1 cellular context compared by ENCODE assay signal in the genomic region with DNA sequence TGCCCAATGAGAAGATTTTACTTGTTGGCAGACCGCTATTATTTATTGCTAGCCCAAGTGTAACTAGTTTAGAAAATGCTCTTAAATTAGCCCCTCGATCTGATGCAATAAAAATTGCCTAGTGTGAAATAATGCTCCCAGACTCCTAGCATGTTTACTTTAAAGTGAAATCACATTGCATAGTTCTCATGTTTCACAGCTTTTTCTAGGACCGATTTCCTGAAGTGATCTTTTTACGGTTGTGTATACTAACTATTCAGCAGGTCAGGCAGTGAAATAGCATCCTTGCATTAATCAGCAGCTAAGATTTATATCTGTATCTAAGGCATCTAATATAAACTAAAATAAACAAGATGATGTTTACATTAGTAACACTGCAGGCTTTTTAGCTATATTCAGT.
TF ChIP-seq lines count a peak whose summit lies in the region.

No MANE protein-coding gene starts in this region.

TF ChIP-seq in HEK293, 187 proteins besides CTCF, POLR2A, EP300 and RAD21 (continued from another document and continues in another):
- peak; percentile 73 for TF ChIP-seq GLI2 (tag by site-specific recombination; IDR thresholded peaks at IDR 0.05; ENCODE audit: borderline replicate concordance, low read depth)
- no peak for TF ChIP-seq ZNF341 (tag by site-specific recombination; IDR thresholded peaks at IDR 0.05; ENCODE audit: low read depth)
- peak; percentile 99 for TF ChIP-seq PRDM6 (tag by site-specific recombination; IDR thresholded peaks at IDR 0.05)
- peak; percentile 16; the same call in 1 of the 2 replicates for TF ChIP-seq ZNF513 (tag by site-specific recombination; IDR thresholded peaks at IDR 0.05)
- no peak for TF ChIP-seq KLF1 (tag by site-specific recombination; IDR thresholded peaks at IDR 0.05)
- no peak for TF ChIP-seq ZNF501 (tag by site-specific recombination; IDR thresholded peaks at IDR 0.05)
- TF ChIP-seq ZNF664 (tag by site-specific recombination; IDR thresholded peaks at IDR 0.05), result peak; percentile 57; the same call in 1 of the 2 replicates
- no peak for TF ChIP-seq ZSCAN5A (tag by site-specific recombination; IDR thresholded peaks at IDR 0.05)
- TF ChIP-seq ZBTB1 (tag by site-specific recombination; IDR thresholded peaks at IDR 0.05), result peak; percentile 59; the same call in 1 of the 2 replicates
- TF ChIP-seq ZBTB20 (tag by site-specific recombination; IDR thresholded peaks at IDR 0.05), result no peak
- TF ChIP-seq TSHZ1 (tag by site-specific recombination; IDR thresholded peaks at IDR 0.05; ENCODE audit: borderline replicate concordance), result peak; percentile 73; the same call in 1 of the 2 replicates
- peak; percentile 38; the same call in 1 of the 2 replicates for TF ChIP-seq KLF8 (tag by site-specific recombination; IDR thresholded peaks at IDR 0.05)
- TF ChIP-seq ZNF585B (tag by site-specific recombination; IDR thresholded peaks at IDR 0.05), result no peak
- no peak for TF ChIP-seq ZNF37A (tag by site-specific recombination; IDR thresholded peaks at IDR 0.05)
- peak; percentile 79; the same call in 1 of the 2 replicates for TF ChIP-seq OVOL3 (tag by site-specific recombination; IDR thresholded peaks at IDR 0.05)
- TF ChIP-seq ZNF768 (tag by site-specific recombination; IDR thresholded peaks at IDR 0.05), result no peak
- TF ChIP-seq GLIS2 (tag by site-specific recombination; IDR thresholded peaks at IDR 0.05), result no peak
- TF ChIP-seq ZNF660 (tag by site-specific recombination; IDR thresholded peaks at IDR 0.05), result peak; percentile 82
- no peak for TF ChIP-seq PRDM2 (tag by site-specific recombination; IDR thresholded peaks at IDR 0.05; ENCODE audit: borderline replicate concordance)
- TF ChIP-seq YY2 (tag by site-specific recombination; IDR thresholded peaks at IDR 0.05), result no peak
- TF ChIP-seq REPIN1 (tag by site-specific recombination; IDR thresholded peaks at IDR 0.05; ENCODE audit: low read depth), result no peak
- no peak for TF ChIP-seq ZNF114 (tag by site-specific recombination; IDR thresholded peaks at IDR 0.05)
- TF ChIP-seq, protein P1, sequence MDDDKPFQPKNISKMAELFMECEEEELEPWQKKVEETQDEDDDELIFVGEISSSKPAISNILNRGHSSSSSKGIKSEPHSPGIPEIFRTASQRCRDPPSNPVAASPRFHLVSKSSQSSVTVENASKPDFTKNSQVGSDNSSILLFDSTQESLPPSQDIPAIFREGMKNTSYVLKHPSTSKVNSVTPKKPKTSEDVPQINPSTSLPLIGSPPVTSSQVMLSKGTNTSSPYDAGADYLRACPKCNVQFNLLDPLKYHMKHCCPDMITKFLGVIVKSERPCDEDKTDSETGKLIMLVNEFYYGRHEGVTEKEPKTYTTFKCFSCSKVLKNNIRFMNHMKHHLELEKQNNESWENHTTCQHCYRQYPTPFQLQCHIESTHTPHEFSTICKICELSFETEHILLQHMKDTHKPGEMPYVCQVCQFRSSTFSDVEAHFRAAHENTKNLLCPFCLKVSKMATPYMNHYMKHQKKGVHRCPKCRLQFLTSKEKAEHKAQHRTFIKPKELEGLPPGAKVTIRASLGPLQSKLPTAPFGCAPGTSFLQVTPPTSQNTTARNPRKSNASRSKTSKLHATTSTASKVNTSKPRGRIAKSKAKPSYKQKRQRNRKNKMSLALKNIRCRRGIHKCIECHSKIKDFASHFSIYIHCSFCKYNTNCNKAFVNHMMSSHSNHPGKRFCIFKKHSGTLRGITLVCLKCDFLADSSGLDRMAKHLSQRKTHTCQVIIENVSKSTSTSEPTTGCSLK (tag by site-specific recombination; IDR thresholded peaks at IDR 0.05), result no peak
- no peak for TF ChIP-seq KLF7 (tag by site-specific recombination; IDR thresholded peaks at IDR 0.05; ENCODE audit: borderline replicate concordance)
- peak; percentile 93 for TF ChIP-seq ZNF366 (tag by site-specific recombination; conservative IDR thresholded peaks at IDR 0.05)
- TF ChIP-seq ZNF48 (tag by site-specific recombination; IDR thresholded peaks at IDR 0.05), result no peak
- no peak for TF ChIP-seq ZNF16 (tag by site-specific recombination; IDR thresholded peaks at IDR 0.05; ENCODE audit: low read depth)
- TF ChIP-seq KLF9 (tag by site-specific recombination; IDR thresholded peaks at IDR 0.05; ENCODE audit: low read depth), result no peak
- TF ChIP-seq HOXD13 (CRISPR knock-in tag; IDR thresholded peaks at IDR 0.05; ENCODE audit: borderline replicate concordance), result no peak
- TF ChIP-seq ZNF19 (tag by site-specific recombination; IDR thresholded peaks at IDR 0.05; ENCODE audit: low read depth), result no peak
- TF ChIP-seq ZNF626 (tag by site-specific recombination; IDR thresholded peaks at IDR 0.05), result 0 out of 2 replicates have a peak, but pooled peaks have one; percentile 54
- TF ChIP-seq ZNF521 (tag by site-specific recombination; IDR thresholded peaks at IDR 0.05), result no peak
- TF ChIP-seq ZNF146 (tag by site-specific recombination; IDR thresholded peaks at IDR 0.05), result no peak
- TF ChIP-seq ZNF138 (tag by site-specific recombination; IDR thresholded peaks at IDR 0.05; ENCODE audit: borderline replicate concordance), result no peak
- TF ChIP-seq, protein P2, sequence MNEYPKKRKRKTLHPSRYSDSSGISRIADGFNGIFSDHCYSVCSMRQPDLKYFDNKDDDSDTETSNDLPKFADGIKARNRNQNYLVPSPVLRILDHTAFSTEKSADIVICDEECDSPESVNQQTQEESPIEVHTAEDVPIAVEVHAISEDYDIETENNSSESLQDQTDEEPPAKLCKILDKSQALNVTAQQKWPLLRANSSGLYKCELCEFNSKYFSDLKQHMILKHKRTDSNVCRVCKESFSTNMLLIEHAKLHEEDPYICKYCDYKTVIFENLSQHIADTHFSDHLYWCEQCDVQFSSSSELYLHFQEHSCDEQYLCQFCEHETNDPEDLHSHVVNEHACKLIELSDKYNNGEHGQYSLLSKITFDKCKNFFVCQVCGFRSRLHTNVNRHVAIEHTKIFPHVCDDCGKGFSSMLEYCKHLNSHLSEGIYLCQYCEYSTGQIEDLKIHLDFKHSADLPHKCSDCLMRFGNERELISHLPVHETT (tag by site-specific recombination; IDR thresholded peaks at IDR 0.05), result 0 out of 2 replicates have a peak, but pooled peaks have one; percentile 32
- TF ChIP-seq ZNF670 (tag by site-specific recombination; IDR thresholded peaks at IDR 0.05; ENCODE audit: low read depth), result no peak
- TF ChIP-seq, protein P3, sequence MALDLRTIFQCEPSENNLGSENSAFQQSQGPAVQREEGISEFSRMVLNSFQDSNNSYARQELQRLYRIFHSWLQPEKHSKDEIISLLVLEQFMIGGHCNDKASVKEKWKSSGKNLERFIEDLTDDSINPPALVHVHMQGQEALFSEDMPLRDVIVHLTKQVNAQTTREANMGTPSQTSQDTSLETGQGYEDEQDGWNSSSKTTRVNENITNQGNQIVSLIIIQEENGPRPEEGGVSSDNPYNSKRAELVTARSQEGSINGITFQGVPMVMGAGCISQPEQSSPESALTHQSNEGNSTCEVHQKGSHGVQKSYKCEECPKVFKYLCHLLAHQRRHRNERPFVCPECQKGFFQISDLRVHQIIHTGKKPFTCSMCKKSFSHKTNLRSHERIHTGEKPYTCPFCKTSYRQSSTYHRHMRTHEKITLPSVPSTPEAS (tag by site-specific recombination; IDR thresholded peaks at IDR 0.05), result no peak
- no peak for TF ChIP-seq ZFHX2 (tag by site-specific recombination; conservative IDR thresholded peaks at IDR 0.05)
- no peak for TF ChIP-seq GLI4 (tag by site-specific recombination; IDR thresholded peaks at IDR 0.05)
- TF ChIP-seq ZFP69B (tag by site-specific recombination; IDR thresholded peaks at IDR 0.05), result peak; percentile 63; the same call in 1 of the 2 replicates
- TF ChIP-seq MZF1 (tag by site-specific recombination; IDR thresholded peaks at IDR 0.05; ENCODE audit: borderline replicate concordance), result peak; percentile 77; the same call in 1 of the 2 replicates
- no peak for TF ChIP-seq ZNF530 (tag by site-specific recombination; IDR thresholded peaks at IDR 0.05; ENCODE audit: low read depth)
- TF ChIP-seq ZNF544 (tag by site-specific recombination; IDR thresholded peaks at IDR 0.05), result no peak
